Comparison of ENCODE assay signal across 30 cellular contexts in genomic region chr14:79306546-79306945, GRCh38.
"Had no signal": no experiment of that assay in that cellular context is flagged by ENCODE, and none has a peak within 500 bp of the region (broad histone marks: within the 10 kb centered on the region; RNA-seq: fewer than 3 reads in every experiment).

No MANE protein-coding gene starts in this region.

- ATAC-seq: natural killer cell; pancreas; psoas muscle; right cardiac atrium; right lobe of liver; stimulated activated memory B cell treated with anti-CD40 and anti-IgM and Interleukin-4, amounts not matched to agents 10 μg/mL and 1 μg/mL and 100 μg/mL, for 72 hours; stimulated activated naive CD8-positive, alpha-beta T cell treated with anti-CD3 and anti-CD28 coated beads, Interleukin-15, amount 100 ng/mL, for 72 hours; stimulated activated naive CD8-positive, alpha-beta T cell treated with anti-CD3 and anti-CD28 coated beads, Interleukin-15, Interleukin-2, amounts not matched to agents 100 U/mL and 50 U/mL, for 24 hours; upper lobe of right lung had no signal

- H3K4me1 Mint-ChIP-seq: naive B cell; natural killer cell; nephron; neural crest cell; stimulated activated memory B cell treated with anti-CD40 and anti-IgM and Interleukin-4, amounts not matched to agents 10 μg/mL and 1 μg/mL and 100 μg/mL, for 72 hours; stimulated activated naive CD8-positive, alpha-beta T cell treated with anti-CD3 and anti-CD28 coated beads, Interleukin-15, amount 100 ng/mL, for 72 hours had no signal

- H3K27ac Mint-ChIP-seq: naive B cell; natural killer cell; nephron; stimulated activated memory B cell treated with anti-CD40 and anti-IgM and Interleukin-4, amounts not matched to agents 10 μg/mL and 1 μg/mL and 100 μg/mL, for 72 hours; stimulated activated naive CD8-positive, alpha-beta T cell treated with anti-CD3 and anti-CD28 coated beads, Interleukin-15, amount 100 ng/mL, for 72 hours; type B pancreatic cell had no signal

- H3K27me3 ChIP-seq: neutrophil, pancreas, right lobe of liver, sigmoid colon, spleen, suprapubic skin, testis, tibial artery, transverse colon, upper lobe of right lung, uterus had no signal

- H3K36me3 ChIP-seq: neutrophil, pancreas, right lobe of liver, sigmoid colon, spleen, suprapubic skin, tibial artery, transverse colon, upper lobe of right lung, uterus had no signal

- H3K4me3 ChIP-seq: pancreas, psoas muscle, right lobe of liver, sigmoid colon, smooth muscle cell, spleen, suprapubic skin, testis, tibial artery, transverse colon, upper lobe of right lung, uterus had no signal

- H3K27me3 Mint-ChIP-seq: naive B cell; stimulated activated memory B cell treated with anti-CD40 and anti-IgM and Interleukin-4, amounts not matched to agents 10 μg/mL and 1 μg/mL and 100 μg/mL, for 72 hours; stimulated activated naive CD8-positive, alpha-beta T cell treated with anti-CD3 and anti-CD28 coated beads, Interleukin-15, amount 100 ng/mL, for 72 hours; type B pancreatic cell had no signal

- H3K9me3 ChIP-seq: neutrophil, pancreas, psoas muscle, right lobe of liver, sigmoid colon, suprapubic skin, testis, tibial artery, transverse colon, upper lobe of right lung, uterus had no signal

- H3K27ac ChIP-seq: neutrophil, pancreas, psoas muscle, right lobe of liver, sigmoid colon, spleen, suprapubic skin, testis, tibial artery, transverse colon, upper lobe of right lung, uterus had no signal

- H3K4me2 ChIP-seq: smooth muscle cell had no signal

- H3K36me3 Mint-ChIP-seq: naive B cell; natural killer cell; stimulated activated memory B cell treated with anti-CD40 and anti-IgM and Interleukin-4, amounts not matched to agents 10 μg/mL and 1 μg/mL and 100 μg/mL, for 72 hours had no signal

- H3K4me3 Mint-ChIP-seq: naive B cell; natural killer cell; nephron; neural crest cell; stimulated activated memory B cell treated with anti-CD40 and anti-IgM and Interleukin-4, amounts not matched to agents 10 μg/mL and 1 μg/mL and 100 μg/mL, for 72 hours; stimulated activated naive CD8-positive, alpha-beta T cell treated with anti-CD3 and anti-CD28 coated beads, Interleukin-15, amount 100 ng/mL, for 72 hours; type B pancreatic cell had no signal

- DNase-seq: naive B cell; natural killer cell; nucleus accumbens; pancreas; psoas muscle; right cardiac atrium; right lobe of liver; sigmoid colon; spleen; stimulated activated CD4-positive, alpha-beta T cell treated with anti-CD3 and anti-CD28 coated beads, Interleukin-12 subunit alpha, Interleukin-12 subunit beta, amount 100 ng/mL, for 4 hours; stimulated activated CD4-positive, alpha-beta T cell treated with anti-CD3 and anti-CD28 coated beads, Interleukin-1b, Interleukin-23, amount 100 ng/mL, for 48 hours; stimulated activated CD4-positive, alpha-beta T cell treated with anti-CD3 and anti-CD28 coated beads, Interleukin-4, amount 100 ng/mL, for 1 hour; stimulated activated CD4-positive, alpha-beta T cell treated with anti-CD3 and anti-CD28 coated beads, Interleukin-4, amount 100 ng/mL, for 4 hours; stimulated activated CD8-positive, alpha-beta memory T cell treated with anti-CD3 and anti-CD28 coated beads, Interleukin-4, amount 100 ng/mL, for 48 hours; stimulated activated naive CD4-positive, alpha-beta T cell; stimulated activated naive CD8-positive, alpha-beta T cell treated with anti-CD3 and anti-CD28 coated beads, Interleukin-15, amount 100 ng/mL, for 72 hours; stimulated activated naive CD8-positive, alpha-beta T cell treated with anti-CD3 and anti-CD28 coated beads, Interleukin-15, Interleukin-2, amounts not matched to agents 100 U/mL and 50 U/mL, for 24 hours; substantia nigra; testis; tibial artery; transverse colon; upper lobe of right lung; uterus had no signal

- H3K4me1 ChIP-seq: pancreas, psoas muscle, right lobe of liver, spleen, suprapubic skin, testis, tibial artery, transverse colon, upper lobe of right lung, uterus had no signal
